Comparison of ENCODE assay signal across 10 cellular contexts in the genomic region with DNA sequence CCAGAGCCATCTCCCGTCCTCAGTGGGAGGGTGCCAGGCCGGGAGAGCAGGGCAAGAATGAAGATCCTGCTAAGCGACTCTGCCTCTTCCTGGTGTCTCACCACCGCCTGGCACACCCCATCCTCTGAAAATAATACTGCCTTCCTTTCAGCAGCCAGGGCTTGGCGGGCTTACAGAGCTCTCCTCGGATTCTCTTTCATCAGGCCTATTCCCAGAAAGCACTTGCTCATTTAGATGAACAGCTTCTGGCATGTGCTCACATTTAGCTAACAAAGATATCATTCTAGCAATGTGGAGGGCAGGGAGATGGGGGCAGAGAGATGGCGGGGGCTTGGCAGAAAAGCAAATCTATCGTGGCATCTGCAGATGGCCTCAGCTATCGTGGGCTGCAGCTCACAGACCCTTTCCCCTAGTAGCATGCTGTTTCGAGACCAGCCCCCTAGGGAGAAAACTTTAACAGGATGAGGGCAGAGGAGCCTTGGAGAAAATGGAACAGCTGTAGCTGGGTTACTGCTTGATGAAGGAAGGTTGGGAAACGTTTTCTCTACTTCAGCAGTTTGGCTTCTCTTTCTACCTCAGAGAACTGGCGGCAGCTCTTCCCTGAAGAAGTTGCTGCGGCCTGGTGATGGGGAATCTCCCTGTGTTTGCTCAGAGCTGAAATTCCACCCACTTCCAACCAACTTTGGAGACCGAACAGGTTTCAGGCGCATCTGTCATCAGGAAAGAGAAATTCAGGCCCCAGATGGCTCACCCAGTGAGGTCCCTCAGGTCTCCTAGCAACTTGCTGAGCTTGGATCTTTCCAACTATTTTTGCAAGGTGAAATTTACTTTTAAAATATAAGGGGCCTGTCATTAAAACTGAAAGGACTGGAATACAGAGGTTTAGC.
DNase-seq lines count a peak whose midpoint lies in the region; ATAC-seq and TF ChIP-seq lines count a peak whose summit lies in the region.
"Had no signal": no experiment of that assay in that cellular context is flagged by ENCODE, and none has a peak within 500 bp of the region (broad histone marks: within the 10 kb centered on the region; RNA-seq: fewer than 3 reads in every experiment).

No MANE protein-coding gene starts in this region.

- no peak for ATAC-seq in GM18505 (IDR thresholded peaks at IDR 0.05; ENCODE audit: unreplicated experiment)

- H3K4me3 ChIP-seq in MG63, result no peak overlapping the region
- H3K4me3 ChIP-seq in hepatocyte, result no peak overlapping the region
- peak overlapping the region; percentile 22 for H3K4me3 ChIP-seq in rectal smooth muscle tissue (ENCODE audit: low read length)
- H3K4me3 ChIP-seq: upper lobe of left lung had no signal

- H3K4me1 ChIP-seq in hepatocyte (ENCODE audit: insufficient read depth), result peaks cover 11% of the 10 kb centered on the region
- peaks cover 5% of the 10 kb centered on the region for H3K4me1 ChIP-seq in rectal smooth muscle tissue (ENCODE audit: control insufficient read depth, insufficient read depth, low read length)

- no peak overlapping the region for H3K4me2 ChIP-seq in hepatocyte

- H3K36me3 ChIP-seq in MG63, result no peaks in the 10 kb centered on the region
- no peaks in the 10 kb centered on the region for H3K36me3 ChIP-seq in hepatocyte (replicated peaks; ENCODE audit: insufficient read depth, low read depth)
- no peaks in the 10 kb centered on the region for H3K36me3 ChIP-seq in rectal smooth muscle tissue (ENCODE audit: control insufficient read depth, insufficient read depth, low read length)
- H3K36me3 ChIP-seq: upper lobe of left lung had no signal

- H3K79me2 ChIP-seq in hepatocyte, result no peaks in the 10 kb centered on the region

- WGBS in hepatocyte (ENCODE audit: low lambda C conversion rate, missing lambda C conversion rate), result 62% methylated on average over 15 of the region's 15 CpGs

- no peaks in the 10 kb centered on the region for H3K9me2 ChIP-seq in hepatocyte (replicated peaks; ENCODE audit: insufficient read depth)

- no peak for TF ChIP-seq POLR2A in GM18505 (IDR thresholded peaks at IDR 0.05; ENCODE audit: borderline replicate concordance, extremely low read depth, insufficient read depth, insufficient read length)

- H3K27ac ChIP-seq in hepatocyte (peak overlapping the region; percentile 5), rectal smooth muscle tissue (ENCODE audit: low read depth, low read length) (peak overlapping the region; percentile 6)

- H3K9me3 ChIP-seq in MG63 (no peaks in the 10 kb centered on the region), hepatocyte (ENCODE audit: low read depth) (no peaks in the 10 kb centered on the region)
- H3K9me3 ChIP-seq: upper lobe of left lung had no signal

- TF ChIP-seq CTCF in hepatocyte (IDR thresholded peaks at IDR 0.05; ENCODE audit: poor library complexity), result no peak

- DNase-seq in MG63 (peak; percentile 75), astrocyte of the hippocampus (ENCODE audit: low read depth, low spot score) (peak; percentile 66), hepatocyte (ENCODE audit: low spot score) (peak; percentile 36), OCI-M2 (lab: John Stamatoyannopoulos, UW; ENCODE audit: unreplicated experiment) (no peak), activated gamma-delta T cell (lab: John Stamatoyannopoulos, UW) (no peak), T-helper 1 cell (no peak)
- DNase-seq: NCI-H526 treated with DMSO at 0.1 percent for 48 hours, upper lobe of left lung had no signal

- H3K27me3 ChIP-seq in MG63 (no peaks in the 10 kb centered on the region), hepatocyte (no peaks in the 10 kb centered on the region), rectal smooth muscle tissue (ENCODE audit: control insufficient read depth, insufficient read depth, low read length) (no peaks in the 10 kb centered on the region)
- H3K27me3 ChIP-seq: upper lobe of left lung had no signal

- H4K20me1 ChIP-seq in hepatocyte (ENCODE audit: insufficient read depth, poor library complexity, severe bottlenecking), result no peaks in the 10 kb centered on the region

- H2AFZ ChIP-seq in hepatocyte, result no peak overlapping the region

- H3K9ac ChIP-seq in rectal smooth muscle tissue (ENCODE audit: low read length), result no peak overlapping the region

Comparison
In these comparisons a context has a peak if more than half of its experiments do, and no peak if none do; other contexts are left out.
1. DNase-seq: peak in MG63 (single experiment), astrocyte of the hippocampus (single experiment) and hepatocyte (single experiment); none in OCI-M2 (single experiment), activated gamma-delta T cell (single experiment) and T-helper 1 cell (0 of 5).